7 cellular contexts compared by ENCODE assay signal in the genomic region with DNA sequence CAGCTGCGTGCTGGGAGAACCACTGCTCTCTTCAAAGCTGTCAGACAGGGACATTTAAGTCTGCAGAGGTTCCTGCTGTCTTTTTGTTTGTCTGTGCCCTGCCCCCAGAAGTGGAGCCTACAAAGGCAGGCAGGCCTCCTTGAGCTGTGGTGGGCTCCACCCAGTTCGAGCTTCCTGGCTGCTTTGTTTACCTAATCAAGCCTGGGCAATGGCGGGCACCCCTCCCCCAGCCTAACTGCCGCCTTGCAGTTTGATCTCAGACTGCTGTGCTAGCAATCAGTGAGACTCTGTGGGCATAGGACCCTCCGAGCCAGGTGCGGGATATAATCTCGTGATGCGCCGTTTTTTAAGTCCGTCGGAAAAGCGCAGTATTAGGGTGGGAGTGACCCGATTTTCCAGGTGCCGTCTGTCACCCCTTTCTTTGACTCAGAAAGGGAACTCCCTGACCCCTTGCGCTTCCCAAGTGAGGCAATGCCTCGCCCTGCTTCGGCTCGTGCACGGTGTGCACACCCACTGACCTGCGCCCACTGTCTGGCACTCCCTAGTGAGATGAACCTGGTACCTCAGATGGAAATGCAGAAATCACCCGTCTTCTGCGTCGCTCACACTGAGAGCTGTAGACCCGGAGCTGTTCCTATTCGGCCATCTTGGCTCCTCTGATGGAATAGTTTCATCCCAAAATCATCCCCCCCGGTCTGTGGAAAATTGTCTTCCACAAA. TPM values are rescaled to one million over a fixed set of nuclear protein-coding genes. Genes with fewer than 3 reads are reported as not detected.
DNase-seq lines count a peak whose midpoint lies in the region; ATAC-seq and TF ChIP-seq lines count a peak whose summit lies in the region.
"Not testable (repeated sequence)": the region's sequence is repeated elsewhere in the genome, so short reads cannot be mapped to it uniquely, and the experiment has no call there.

No MANE protein-coding gene starts in this region.

- H3K36me3 Mint-ChIP-seq in H9 (ENCODE audit: insufficient read depth in 1 of 3, low read depth in 3 of 3): not testable (repeated sequence)
- H3K36me3 Mint-ChIP-seq in activated CD4-positive, alpha-beta memory T cell treated with anti-CD3 and anti-CD28 coated beads, Interleukin-2, amount 10 ng/mL, durations not matched to agents 7 days and 5 days (ENCODE audit: low read depth): peaks cover 47% of the 10 kb centered on the region
- peaks cover 50% of the 10 kb centered on the region for H3K36me3 Mint-ChIP-seq in activated naive CD4-positive, alpha-beta T cell treated with anti-CD3 and anti-CD28 coated beads, Interleukin-2, amount 10 ng/mL, durations not matched to agents 7 days and 5 days
- peaks cover 11 to 29% (median 12%) of the 10 kb centered on the region in 3 donors for H3K36me3 Mint-ChIP-seq in naive thymus-derived CD8-positive, alpha-beta T cell

- WGBS in H9 (ENCODE audit: extremely low coverage, insufficient read length, low lambda C conversion rate): no CpG with 5 or more reads among the region's 26 CpGs

- H4K5ac ChIP-seq in H9 (ENCODE audit: insufficient read length, low read depth, low read length): not testable (repeated sequence)

- DNase-seq in H9: not testable (repeated sequence)
- DNase-seq in T-helper 22 cell (ENCODE audit: low read depth) (peak; percentile 11), activated T-helper 1 cell treated with Interleukin-2 at 50 U/mL for 16 hours (ENCODE audit: low read depth) (peak; percentile 45)
- DNase-seq in activated CD4-positive, alpha-beta memory T cell treated with anti-CD3 and anti-CD28 coated beads, Interleukin-2, amount 10 ng/mL, durations not matched to agents 7 days and 5 days: peak; percentile 68
- peak; percentile 77 for DNase-seq in activated naive CD4-positive, alpha-beta T cell treated with anti-CD3 and anti-CD28 coated beads, Interleukin-2, amount 10 ng/mL, durations not matched to agents 7 days and 5 days
- DNase-seq in effector memory CD4-positive, alpha-beta T cell: peak in 2 of 3 donors; percentile 16 to 39
- DNase-seq in naive thymus-derived CD8-positive, alpha-beta T cell: peak; percentile 9 to 85 (median 66)

- H3K4me1 Mint-ChIP-seq in H9: not testable (repeated sequence)
- peaks cover 41% of the 10 kb centered on the region for H3K4me1 Mint-ChIP-seq in activated CD4-positive, alpha-beta memory T cell treated with anti-CD3 and anti-CD28 coated beads, Interleukin-2, amount 10 ng/mL, durations not matched to agents 7 days and 5 days
- peaks cover 50% of the 10 kb centered on the region for H3K4me1 Mint-ChIP-seq in activated naive CD4-positive, alpha-beta T cell treated with anti-CD3 and anti-CD28 coated beads, Interleukin-2, amount 10 ng/mL, durations not matched to agents 7 days and 5 days
- peaks cover 23 to 47% (median 47%) of the 10 kb centered on the region in 4 donors for H3K4me1 Mint-ChIP-seq in naive thymus-derived CD8-positive, alpha-beta T cell

- not testable (repeated sequence) for H3K9ac ChIP-seq in H9 (ENCODE audit: extremely low read depth, insufficient read length, low read length)

- H3K4ac ChIP-seq in H9 (ENCODE audit: low read depth, low read length): not testable (repeated sequence)

- not testable (repeated sequence) for H3K36me3 ChIP-seq in effector memory CD4-positive, alpha-beta T cell (ENCODE audit: control insufficient read depth, insufficient read depth, low read length)

- H2BK15ac ChIP-seq in H9 (ENCODE audit: low read depth, low read length): not testable (repeated sequence)

- not testable (repeated sequence) for H2BK5ac ChIP-seq in H9 (ENCODE audit: insufficient read length, low read length)

- H3K79me2 ChIP-seq in H9 (ENCODE audit: insufficient read depth, low read length): not testable (repeated sequence)

- not testable (repeated sequence) for H2AK5ac ChIP-seq in H9 (ENCODE audit: insufficient read length, low read length)

- not testable (repeated sequence) for H2AFZ ChIP-seq in H9 (ENCODE audit: low read length)

- POLR2A ChIA-PET in activated CD4-positive, alpha-beta memory T cell treated with anti-CD3 and anti-CD28 coated beads, Interleukin-2, amount 10 ng/mL, durations not matched to agents 7 days and 5 days (lab: Charles Lee): interaction anchor here (3.0 to 4.3 kb wide), 2 partner anchors 11 to 55 kb away, joined by 13 to 30 read pairs; a partner anchor contains a TSS
- POLR2A ChIA-PET in naive thymus-derived CD8-positive, alpha-beta T cell (lab: Charles Lee): interaction anchor here (0.7 to 4.0 kb wide), 6 partner anchors 10 to 258 kb away, joined by 3 to 43 read pairs (median 8); a partner anchor contains a TSS

- not testable (repeated sequence) for H3K23ac ChIP-seq in H9 (ENCODE audit: insufficient read length, low read depth, low read length)

- H3K27me3 ChIP-seq in H9 (ENCODE audit: insufficient read depth, low read length); effector memory CD4-positive, alpha-beta T cell (replicated peaks; ENCODE audit: control insufficient read depth, insufficient read depth, low read length, poor library complexity, severe bottlenecking): not testable (repeated sequence)

- H3K14ac ChIP-seq in H9 (ENCODE audit: insufficient read depth, low read length): not testable (repeated sequence)

- not testable (repeated sequence) for H3K4me3 ChIP-seq in effector memory CD4-positive, alpha-beta T cell (ENCODE audit: insufficient read depth, low read depth, low read length, poor library complexity, severe bottlenecking)

- not testable (repeated sequence) for H3K4me1 ChIP-seq in H9 (ENCODE audit: insufficient read depth, low read length)
- H3K4me1 ChIP-seq in effector memory CD4-positive, alpha-beta T cell (ENCODE audit: control insufficient read depth, insufficient read depth, low read length, poor library complexity, severe bottlenecking): peaks cover 23% of the 10 kb centered on the region

- ATAC-seq in naive thymus-derived CD8-positive, alpha-beta T cell: not testable (repeated sequence)

- CTCF ChIA-PET in activated CD4-positive, alpha-beta memory T cell treated with anti-CD3 and anti-CD28 coated beads, Interleukin-2, amount 10 ng/mL, durations not matched to agents 7 days and 5 days (lab: Charles Lee): interaction anchor here (1.0 to 2.4 kb wide), 2 partner anchors 11 to 274 kb away, joined by 3 to 16 read pairs; a partner anchor contains a TSS
- CTCF ChIA-PET in activated naive CD4-positive, alpha-beta T cell treated with anti-CD3 and anti-CD28 coated beads, Interleukin-2, amount 10 ng/mL, durations not matched to agents 7 days and 5 days (lab: Charles Lee): not testable (repeated sequence)

- peaks cover 22% of the 10 kb centered on the region for H3K27me3 Mint-ChIP-seq in H9 (ENCODE audit: low read depth)
- H3K27me3 Mint-ChIP-seq in activated CD4-positive, alpha-beta memory T cell treated with anti-CD3 and anti-CD28 coated beads, Interleukin-2, amount 10 ng/mL, durations not matched to agents 7 days and 5 days; activated naive CD4-positive, alpha-beta T cell treated with anti-CD3 and anti-CD28 coated beads, Interleukin-2, amount 10 ng/mL, durations not matched to agents 7 days and 5 days; naive thymus-derived CD8-positive, alpha-beta T cell: not testable (repeated sequence)

- H3T11ph ChIP-seq in H9 (ENCODE audit: low read length): not testable (repeated sequence)

- not testable (repeated sequence) for TF ChIP-seq CTCF in H9 (conservative IDR thresholded peaks at IDR 0.05)

- H3K18ac ChIP-seq in H9 (ENCODE audit: insufficient read length, low read depth, low read length): not testable (repeated sequence)

- H3K9me3 ChIP-seq in H9 (ENCODE audit: control insufficient read depth, low read depth, low read length); effector memory CD4-positive, alpha-beta T cell (ENCODE audit: control insufficient read depth, low read length): not testable (repeated sequence)

- H3K4me2 ChIP-seq in H9 (ENCODE audit: insufficient read depth, insufficient read length, low read length): not testable (repeated sequence)

- H3K4me3 Mint-ChIP-seq in H9: peak overlapping the region; percentile 47 to 70; a peak in 4 of 5 replicates
- H3K4me3 Mint-ChIP-seq in activated CD4-positive, alpha-beta memory T cell treated with anti-CD3 and anti-CD28 coated beads, Interleukin-2, amount 10 ng/mL, durations not matched to agents 7 days and 5 days: peak overlapping the region; percentile 10
- not testable (repeated sequence) for H3K4me3 Mint-ChIP-seq in activated naive CD4-positive, alpha-beta T cell treated with anti-CD3 and anti-CD28 coated beads, Interleukin-2, amount 10 ng/mL, durations not matched to agents 7 days and 5 days
- H3K4me3 Mint-ChIP-seq in naive thymus-derived CD8-positive, alpha-beta T cell: peak overlapping the region in 9 of 10 donors; percentile 22 to 85 (median 62)

- peak overlapping the region; percentile 83 for H2BK20ac ChIP-seq in H9 (ENCODE audit: low read depth, low read length, poor library complexity, severe bottlenecking)

- not testable (repeated sequence) for H3K79me1 ChIP-seq in H9 (ENCODE audit: insufficient read depth, low read depth, low read length, poor library complexity, severe bottlenecking)

- not testable (repeated sequence) for H2BK12ac ChIP-seq in H9 (ENCODE audit: insufficient read length, low read depth, low read length)

- H4K20me1 ChIP-seq in H9 (ENCODE audit: control insufficient read depth, insufficient read depth, insufficient read length): not testable (repeated sequence)

- H4K91ac ChIP-seq in H9 (ENCODE audit: insufficient read length, low read depth, low read length): not testable (repeated sequence)

- H3K9me3 Mint-ChIP-seq in H9: not testable (repeated sequence)
- peaks cover 14% of the 10 kb centered on the region for H3K9me3 Mint-ChIP-seq in activated CD4-positive, alpha-beta memory T cell treated with anti-CD3 and anti-CD28 coated beads, Interleukin-2, amount 10 ng/mL, durations not matched to agents 7 days and 5 days
- peaks cover 31% of the 10 kb centered on the region for H3K9me3 Mint-ChIP-seq in activated naive CD4-positive, alpha-beta T cell treated with anti-CD3 and anti-CD28 coated beads, Interleukin-2, amount 10 ng/mL, durations not matched to agents 7 days and 5 days
- peaks cover 0 to 36% (median 14%) of the 10 kb centered on the region in 9 donors for H3K9me3 Mint-ChIP-seq in naive thymus-derived CD8-positive, alpha-beta T cell

- not testable (repeated sequence) for H3K23me2 ChIP-seq in H9 (ENCODE audit: insufficient read length, low read depth, low read length, poor library complexity, severe bottlenecking)

- H4K8ac ChIP-seq in H9 (replicated peaks; ENCODE audit: insufficient read length, low read depth, low read length): not testable (repeated sequence)

- not testable (repeated sequence) for H3K56ac ChIP-seq in H9 (ENCODE audit: insufficient read length, low read depth, low read length)

- H2BK120ac ChIP-seq in H9 (ENCODE audit: low read depth, low read length, poor library complexity, severe bottlenecking): not testable (repeated sequence)

- H3K27ac ChIP-seq in H9 (ENCODE audit: insufficient read length, low read depth, low read length); effector memory CD4-positive, alpha-beta T cell (ENCODE audit: insufficient read depth, low read length, poor library complexity, severe bottlenecking): not testable (repeated sequence)

- H3K27ac Mint-ChIP-seq in H9: peak overlapping the region in 2 of 3 experiments; percentile 73 to 76; a peak in 2 of 7 replicates
- H3K27ac Mint-ChIP-seq in activated CD4-positive, alpha-beta memory T cell treated with anti-CD3 and anti-CD28 coated beads, Interleukin-2, amount 10 ng/mL, durations not matched to agents 7 days and 5 days: peak overlapping the region; percentile 31
- peak overlapping the region; percentile 84 for H3K27ac Mint-ChIP-seq in activated naive CD4-positive, alpha-beta T cell treated with anti-CD3 and anti-CD28 coated beads, Interleukin-2, amount 10 ng/mL, durations not matched to agents 7 days and 5 days
- peak overlapping the region; percentile 27 to 96 (median 91) for H3K27ac Mint-ChIP-seq in naive thymus-derived CD8-positive, alpha-beta T cell

RNA-seq across cellular contexts. Expression of a gene that starts 9.9 kb away (rescaled TPM):
- 6.6 and 7.2 TPM in 2 replicates for total RNA-seq in H9 (2021)
- 10 to 100 TPM; 73.9 to 74.9 TPM for total RNA-seq in activated CD4-positive, alpha-beta memory T cell treated with anti-CD3 and anti-CD28 coated beads, Interleukin-2, amount 10 ng/mL, durations not matched to agents 7 days and 5 days
- 100 to 1,000 TPM; 228 to 240 TPM for total RNA-seq in naive thymus-derived CD8-positive, alpha-beta T cell
- 100 to 1,000 TPM in 1 of 3 donors, 10 to 100 TPM in 2; 59.2 to 127 (median 74.8) TPM for polyA plus RNA-seq in naive thymus-derived CD8-positive, alpha-beta T cell

Comparison
In these comparisons a context has a peak if more than half of its experiments do, and no peak if none do; other contexts are left out.
1. H3K27ac Mint-ChIP-seq: peak in every context shown above with its lines; median percentile 91 in naive thymus-derived CD8-positive, alpha-beta T cell; 84 in activated naive CD4-positive, alpha-beta T cell treated with anti-CD3 and anti-CD28 coated beads, Interleukin-2, amount 10 ng/mL, durations not matched to agents 7 days and 5 days; 74 in H9; 31 in activated CD4-positive, alpha-beta memory T cell treated with anti-CD3 and anti-CD28 coated beads, Interleukin-2, amount 10 ng/mL, durations not matched to agents 7 days and 5 days.